In the genomic region with DNA sequence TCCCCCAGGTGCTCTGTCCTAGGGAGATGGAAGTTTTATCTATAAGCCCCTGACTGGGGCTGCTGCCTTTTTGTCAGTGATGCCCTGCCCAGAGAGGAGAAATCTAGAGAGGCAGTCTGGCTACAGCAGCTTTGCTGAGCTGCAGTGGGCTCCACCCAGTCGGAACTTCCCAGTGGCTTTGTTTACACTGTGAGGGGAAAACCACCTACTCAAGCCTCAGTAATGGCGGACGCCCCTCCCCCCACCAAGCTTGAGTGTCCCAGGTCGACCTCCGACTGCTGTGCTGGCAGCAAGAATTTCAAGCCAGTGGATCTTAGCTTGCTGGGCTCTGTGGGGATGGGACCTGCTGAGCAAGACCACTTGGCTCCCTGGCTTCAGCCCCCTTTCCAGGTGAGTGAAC, we compare ENCODE assay signal across 1 cellular context.
A peak's percentile ranks its signal among the peaks of the same experiment; 100 is the strongest.
TF ChIP-seq lines count a peak whose summit lies in the region.

No MANE protein-coding gene starts in this region.

TF ChIP-seq in GM12878, 131 proteins besides CTCF, POLR2A, EP300 and RAD21:
- peak; percentile 48 for TF ChIP-seq FOXK2 (IDR thresholded peaks at IDR 0.05)
- TF ChIP-seq YY1 (IDR thresholded peaks at IDR 0.05; ENCODE audit: low read depth, low read length): peak; percentile 89
- 0 out of 2 replicates have a peak, but pooled peaks have one; percentile 24 for TF ChIP-seq DPF2 (IDR thresholded peaks at IDR 0.05)
- TF ChIP-seq, protein P1, sequence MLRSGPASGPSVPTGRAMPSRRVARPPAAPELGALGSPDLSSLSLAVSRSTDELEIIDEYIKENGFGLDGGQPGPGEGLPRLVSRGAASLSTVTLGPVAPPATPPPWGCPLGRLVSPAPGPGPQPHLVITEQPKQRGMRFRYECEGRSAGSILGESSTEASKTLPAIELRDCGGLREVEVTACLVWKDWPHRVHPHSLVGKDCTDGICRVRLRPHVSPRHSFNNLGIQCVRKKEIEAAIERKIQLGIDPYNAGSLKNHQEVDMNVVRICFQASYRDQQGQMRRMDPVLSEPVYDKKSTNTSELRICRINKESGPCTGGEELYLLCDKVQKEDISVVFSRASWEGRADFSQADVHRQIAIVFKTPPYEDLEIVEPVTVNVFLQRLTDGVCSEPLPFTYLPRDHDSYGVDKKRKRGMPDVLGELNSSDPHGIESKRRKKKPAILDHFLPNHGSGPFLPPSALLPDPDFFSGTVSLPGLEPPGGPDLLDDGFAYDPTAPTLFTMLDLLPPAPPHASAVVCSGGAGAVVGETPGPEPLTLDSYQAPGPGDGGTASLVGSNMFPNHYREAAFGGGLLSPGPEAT (IDR thresholded peaks at IDR 0.05; ENCODE audit: low read depth): 0 out of 2 replicates have a peak, but pooled peaks have one; percentile 14
- 0 out of 2 replicates have a peak, but pooled peaks have one; percentile 8 for TF ChIP-seq IKZF1 (conservative IDR thresholded peaks at IDR 0.05)
- TF ChIP-seq RUNX3 (IDR thresholded peaks at IDR 0.05; ENCODE audit: low read length): 0 out of 2 replicates have a peak, but pooled peaks have one; percentile 5
